2 cellular contexts compared by ENCODE assay signal in the genomic region with DNA sequence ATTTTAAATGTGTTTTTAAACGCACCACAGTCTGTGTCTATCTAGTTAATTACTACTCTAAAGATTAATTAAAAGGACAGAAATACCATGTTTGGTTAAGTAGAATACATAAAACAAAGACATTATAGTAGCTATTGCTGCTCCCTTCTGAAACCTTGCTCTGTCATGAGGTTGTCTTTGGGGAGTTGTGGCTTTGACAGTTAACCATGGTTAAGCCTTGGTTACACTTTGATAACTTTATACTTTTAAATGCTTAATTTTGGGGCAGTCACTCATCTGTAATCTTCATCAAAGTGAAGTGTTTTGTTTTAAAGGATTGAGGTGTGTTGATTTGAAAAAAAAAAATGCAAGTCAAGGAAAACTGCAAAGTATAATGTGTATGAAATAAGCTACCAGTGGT.
TF ChIP-seq lines count a peak whose summit lies in the region.

No MANE protein-coding gene starts in this region.

TF ChIP-seq in GM23338, 12 proteins besides CTCF, POLR2A, EP300 and RAD21 (continues in another document):
- TF ChIP-seq, protein P1, sequence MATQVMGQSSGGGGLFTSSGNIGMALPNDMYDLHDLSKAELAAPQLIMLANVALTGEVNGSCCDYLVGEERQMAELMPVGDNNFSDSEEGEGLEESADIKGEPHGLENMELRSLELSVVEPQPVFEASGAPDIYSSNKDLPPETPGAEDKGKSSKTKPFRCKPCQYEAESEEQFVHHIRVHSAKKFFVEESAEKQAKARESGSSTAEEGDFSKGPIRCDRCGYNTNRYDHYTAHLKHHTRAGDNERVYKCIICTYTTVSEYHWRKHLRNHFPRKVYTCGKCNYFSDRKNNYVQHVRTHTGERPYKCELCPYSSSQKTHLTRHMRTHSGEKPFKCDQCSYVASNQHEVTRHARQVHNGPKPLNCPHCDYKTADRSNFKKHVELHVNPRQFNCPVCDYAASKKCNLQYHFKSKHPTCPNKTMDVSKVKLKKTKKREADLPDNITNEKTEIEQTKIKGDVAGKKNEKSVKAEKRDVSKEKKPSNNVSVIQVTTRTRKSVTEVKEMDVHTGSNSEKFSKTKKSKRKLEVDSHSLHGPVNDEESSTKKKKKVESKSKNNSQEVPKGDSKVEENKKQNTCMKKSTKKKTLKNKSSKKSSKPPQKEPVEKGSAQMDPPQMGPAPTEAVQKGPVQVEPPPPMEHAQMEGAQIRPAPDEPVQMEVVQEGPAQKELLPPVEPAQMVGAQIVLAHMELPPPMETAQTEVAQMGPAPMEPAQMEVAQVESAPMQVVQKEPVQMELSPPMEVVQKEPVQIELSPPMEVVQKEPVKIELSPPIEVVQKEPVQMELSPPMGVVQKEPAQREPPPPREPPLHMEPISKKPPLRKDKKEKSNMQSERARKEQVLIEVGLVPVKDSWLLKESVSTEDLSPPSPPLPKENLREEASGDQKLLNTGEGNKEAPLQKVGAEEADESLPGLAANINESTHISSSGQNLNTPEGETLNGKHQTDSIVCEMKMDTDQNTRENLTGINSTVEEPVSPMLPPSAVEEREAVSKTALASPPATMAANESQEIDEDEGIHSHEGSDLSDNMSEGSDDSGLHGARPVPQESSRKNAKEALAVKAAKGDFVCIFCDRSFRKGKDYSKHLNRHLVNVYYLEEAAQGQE (IDR thresholded peaks at IDR 0.05; ENCODE audit: unreplicated experiment), result no peak
- TF ChIP-seq ETS1 (IDR thresholded peaks at IDR 0.05) (no peak), JUNB (IDR thresholded peaks at IDR 0.05; ENCODE audit: unreplicated experiment) (no peak), EZH2phosphoT487 (IDR thresholded peaks at IDR 0.05; ENCODE audit: unreplicated experiment) (no peak), NANOG (IDR thresholded peaks at IDR 0.05; ENCODE audit: borderline replicate concordance) (no peak), STAT1 (IDR thresholded peaks at IDR 0.05; ENCODE audit: unreplicated experiment) (no peak), ZNF462 (CRISPR knock-in tag; IDR thresholded peaks at IDR 0.05) (no peak), CREB1 (CRISPR knock-in tag; IDR thresholded peaks at IDR 0.05; ENCODE audit: low read depth) (no peak), ZNF331 (CRISPR knock-in tag; IDR thresholded peaks at IDR 0.05; ENCODE audit: low read depth) (no peak), ZNF114 (CRISPR knock-in tag; IDR thresholded peaks at IDR 0.05) (no peak)

TF ChIP-seq in HepG2, 621 proteins besides CTCF, POLR2A, EP300 and RAD21 (continued from another document):
- TF ChIP-seq MEIS1 (CRISPR knock-in tag; IDR thresholded peaks at IDR 0.05; ENCODE audit: borderline replicate concordance) (no peak), ZFX (CRISPR knock-in tag; IDR thresholded peaks at IDR 0.05; ENCODE audit: low read depth) (no peak), PRDM10 (CRISPR knock-in tag; IDR thresholded peaks at IDR 0.05; ENCODE audit: low read depth) (no peak), KLF15 (CRISPR knock-in tag; IDR thresholded peaks at IDR 0.05; ENCODE audit: borderline replicate concordance) (no peak), ZNF12 (CRISPR knock-in tag; IDR thresholded peaks at IDR 0.05) (no peak), FOXM1 (CRISPR knock-in tag; IDR thresholded peaks at IDR 0.05) (no peak), ZNF180 (CRISPR knock-in tag; IDR thresholded peaks at IDR 0.05; ENCODE audit: borderline replicate concordance, low read depth) (no peak), ZNF512B (CRISPR knock-in tag; IDR thresholded peaks at IDR 0.05; ENCODE audit: borderline replicate concordance) (no peak), XBP1 (CRISPR knock-in tag; IDR thresholded peaks at IDR 0.05) (no peak), IRF9 (CRISPR knock-in tag; IDR thresholded peaks at IDR 0.05; ENCODE audit: borderline replicate concordance) (no peak)
- TF ChIP-seq, protein P2, sequence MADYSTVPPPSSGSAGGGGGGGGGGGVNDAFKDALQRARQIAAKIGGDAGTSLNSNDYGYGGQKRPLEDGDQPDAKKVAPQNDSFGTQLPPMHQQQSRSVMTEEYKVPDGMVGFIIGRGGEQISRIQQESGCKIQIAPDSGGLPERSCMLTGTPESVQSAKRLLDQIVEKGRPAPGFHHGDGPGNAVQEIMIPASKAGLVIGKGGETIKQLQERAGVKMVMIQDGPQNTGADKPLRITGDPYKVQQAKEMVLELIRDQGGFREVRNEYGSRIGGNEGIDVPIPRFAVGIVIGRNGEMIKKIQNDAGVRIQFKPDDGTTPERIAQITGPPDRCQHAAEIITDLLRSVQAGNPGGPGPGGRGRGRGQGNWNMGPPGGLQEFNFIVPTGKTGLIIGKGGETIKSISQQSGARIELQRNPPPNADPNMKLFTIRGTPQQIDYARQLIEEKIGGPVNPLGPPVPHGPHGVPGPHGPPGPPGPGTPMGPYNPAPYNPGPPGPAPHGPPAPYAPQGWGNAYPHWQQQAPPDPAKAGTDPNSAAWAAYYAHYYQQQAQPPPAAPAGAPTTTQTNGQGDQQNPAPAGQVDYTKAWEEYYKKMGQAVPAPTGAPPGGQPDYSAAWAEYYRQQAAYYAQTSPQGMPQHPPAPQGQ (CRISPR knock-in tag; IDR thresholded peaks at IDR 0.05; ENCODE audit: borderline replicate concordance), result no peak
